Comparison of ENCODE assay signal across 10 cellular contexts in the genomic region with DNA sequence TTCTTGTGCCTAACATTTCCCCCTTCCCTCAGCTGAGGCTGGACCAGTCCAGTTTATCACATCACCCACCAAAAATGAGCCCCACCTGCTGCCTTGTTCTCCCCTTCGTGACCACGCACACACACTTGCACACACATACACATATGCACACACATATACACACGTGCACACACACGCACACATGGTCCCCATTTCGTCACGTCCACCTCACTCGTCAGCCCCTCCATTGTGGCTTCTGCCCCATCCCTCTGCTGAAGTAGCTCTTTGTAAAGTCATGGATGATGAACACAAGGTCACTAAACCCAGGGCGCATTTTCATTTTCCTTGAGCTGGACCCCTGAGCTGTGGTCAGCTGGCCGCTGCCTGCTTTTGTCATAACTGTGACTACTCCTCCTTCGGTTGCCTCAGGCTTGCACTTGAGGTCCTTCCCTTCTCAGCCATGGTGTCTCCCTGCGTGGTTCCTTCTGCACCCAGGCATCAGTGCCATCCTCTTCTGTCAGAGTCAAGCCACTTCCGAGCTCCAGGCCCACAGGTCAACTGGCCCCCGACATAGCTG.
A peak's percentile ranks its signal among the peaks of the same experiment; 100 is the strongest.
DNase-seq lines count a peak whose midpoint lies in the region; ATAC-seq, FAIRE-seq and TF ChIP-seq lines count a peak whose summit lies in the region.
"Had no signal": no experiment of that assay in that cellular context is flagged by ENCODE, and none has a peak within 500 bp of the region (broad histone marks: within the 10 kb centered on the region; RNA-seq: fewer than 3 reads in every experiment).

No MANE protein-coding gene starts in this region.

- H2AFZ ChIP-seq in H1 (ENCODE audit: low read length): no peak overlapping the region

- no peak overlapping the region for H3K4ac ChIP-seq in H1 (replicated peaks; ENCODE audit: insufficient read length, low read depth, low read length)

- peak overlapping the region in 1 of 8 donors; percentile 2 for H3K27ac Mint-ChIP-seq in CD8-positive, alpha-beta memory T cell
- peak overlapping the region in 1 of 2 donors; percentile 6 for H3K27ac Mint-ChIP-seq in effector memory CD8-positive, alpha-beta T cell

- no peak overlapping the region for H3K4me2 ChIP-seq in H1 (ENCODE audit: insufficient read depth in 1 of 2, low read depth in 2 of 2, low read length in 2 of 2)

- H3K4me1 Mint-ChIP-seq in CD8-positive, alpha-beta memory T cell: peaks cover 15 to 18% (median 16%) of the 10 kb centered on the region in 3 donors
- peaks cover 17 to 21% of the 10 kb centered on the region in 2 donors for H3K4me1 Mint-ChIP-seq in effector memory CD8-positive, alpha-beta T cell (ENCODE audit: low read depth in 2 of 2)

- H3K27me3 Mint-ChIP-seq in CD8-positive, alpha-beta memory T cell: peaks cover 11 to 40% of the 10 kb centered on the region in 2 donors
- peaks cover 34 to 39% of the 10 kb centered on the region in 2 donors for H3K27me3 Mint-ChIP-seq in effector memory CD8-positive, alpha-beta T cell

- no peak overlapping the region for H2BK15ac ChIP-seq in H1 (ENCODE audit: low read length)

- DNase-seq in H1 (ENCODE audit: low read depth in 1 of 2, low spot score in 2 of 2) (no peak), SW 1271 (lab: John Stamatoyannopoulos, UW) (no peak), HCEC 1CT (no peak)
- no peak for DNase-seq in CD8-positive, alpha-beta memory T cell
- DNase-seq in effector memory CD8-positive, alpha-beta T cell: no peak
- DNase-seq: DMS53, mammary epithelial cell had no signal

- no peak overlapping the region for H2BK20ac ChIP-seq in H1 (ENCODE audit: low read length)

- no peak overlapping the region for H3K27ac ChIP-seq in H1 (ENCODE audit: low read depth, low read length)
- H3K27ac ChIP-seq in CD8-positive, alpha-beta memory T cell (ENCODE audit: low read depth, low read length): no peak overlapping the region

- no peaks in the 10 kb centered on the region; the same call in 1 of the 2 replicates for H3K23me2 ChIP-seq in H1 (ENCODE audit: low read depth, low read length)

- 91% methylated on average over 13 of the region's 13 CpGs; no CpG with 5 or more reads in 1 of the 2 experiments for WGBS in H1 (ENCODE audit: extremely low coverage in 1 of 2, insufficient coverage in 1 of 2, insufficient read length in 1 of 2, insufficient replicate concordance in 2 of 2, low coverage in 1 of 2, low lambda C conversion rate in 2 of 2, missing lambda C conversion rate in 1 of 2), 2 experiments

- ATAC-seq in GM18502 (IDR thresholded peaks at IDR 0.05; ENCODE audit: poor library complexity, unreplicated experiment): peak; percentile 41
- ATAC-seq in GM21576 (IDR thresholded peaks at IDR 0.05; ENCODE audit: unreplicated experiment): peak; percentile 28
- peak; percentile 34 for ATAC-seq in HG03432 (IDR thresholded peaks at IDR 0.05; ENCODE audit: unreplicated experiment)
- no peak for ATAC-seq in effector memory CD8-positive, alpha-beta T cell (replicated peaks)

- CTCF ChIA-PET in H1 (lab: Charles Lee; ENCODE audit: partially characterized antibody): interaction anchor here (0.7 to 1.3 kb wide), 7 partner anchors 10 to 112 kb away, joined by 3 to 5 read pairs (median 3); no protein-coding TSS in a partner anchor
- CTCF ChIA-PET in CD8-positive, alpha-beta memory T cell (lab: Charles Lee): no interaction called here

- no peaks in the 10 kb centered on the region for H4K20me1 ChIP-seq in H1 (replicated peaks in 1 of 2; ENCODE audit: control insufficient read depth in 1 of 2, insufficient read depth in 2 of 2, low read length in 2 of 2)

- 0 out of 2 replicates have a peak overlapping the region, but pooled peaks have one; percentile 19 for H2BK12ac ChIP-seq in H1 (ENCODE audit: low read depth, low read length)

- peak overlapping the region; percentile 65 for H4K91ac ChIP-seq in H1 (replicated peaks; ENCODE audit: insufficient read length, low read length)

- H4K8ac ChIP-seq in H1 (ENCODE audit: extremely low read depth, insufficient read depth, low read length): no peak overlapping the region; the same call in 1 of the 2 replicates

- no peaks in the 10 kb centered on the region for H3K9me3 Mint-ChIP-seq in CD8-positive, alpha-beta memory T cell
- H3K9me3 Mint-ChIP-seq in effector memory CD8-positive, alpha-beta T cell: no peaks in the 10 kb centered on the region

- peak overlapping the region; percentile 48; the same call in 1 of the 2 replicates for H2AK5ac ChIP-seq in H1 (ENCODE audit: low read depth, low read length)

- POLR2A ChIA-PET in H1 (lab: Charles Lee; ENCODE audit: partially characterized antibody): interaction anchor here (1.0 to 1.5 kb wide), 2 partner anchors 16 to 51 kb away, joined by 3 to 5 read pairs; no protein-coding TSS in a partner anchor
- POLR2A ChIA-PET in CD8-positive, alpha-beta memory T cell (lab: Charles Lee): no interaction called here

- no peak for TF ChIP-seq EP300 in H1 (IDR thresholded peaks at IDR 0.05; ENCODE audit: borderline replicate concordance in 1 of 2, low read depth in 2 of 2, low read length in 2 of 2)

- H3K4me3 Mint-ChIP-seq in CD8-positive, alpha-beta memory T cell: no peak overlapping the region
- H3K4me3 Mint-ChIP-seq in effector memory CD8-positive, alpha-beta T cell: peak overlapping the region in 1 of 2 donors; percentile 4

- H3K14ac ChIP-seq in H1 (ENCODE audit: insufficient read length): no peak overlapping the region

- H3K36me3 Mint-ChIP-seq in CD8-positive, alpha-beta memory T cell: no peaks in the 10 kb centered on the region
- peaks cover 6% of the 10 kb centered on the region for H3K36me3 Mint-ChIP-seq in effector memory CD8-positive, alpha-beta T cell (ENCODE audit: insufficient read depth)

- H3K4me3 ChIP-seq in H1 (ENCODE audit: extremely low read depth in 1 of 4, insufficient read depth in 2 of 4, low read depth in 3 of 4, low read length in 4 of 4): no peak overlapping the region
- H3K4me3 ChIP-seq in CD8-positive, alpha-beta memory T cell (ENCODE audit: low read length): no peak overlapping the region

- no peaks in the 10 kb centered on the region for H3K79me2 ChIP-seq in H1 (ENCODE audit: control insufficient read depth in 1 of 2, insufficient read depth in 2 of 2, low read length in 2 of 2)

- H3K9ac ChIP-seq in H1 (replicated peaks in 1 of 4; ENCODE audit: extremely low read depth in 1 of 4, low read depth in 3 of 4, low read length in 3 of 4): no peak overlapping the region

- no peak overlapping the region for H3K23ac ChIP-seq in H1 (ENCODE audit: insufficient read length)

- no peak for TF ChIP-seq RAD21 in H1 (IDR thresholded peaks at IDR 0.05 in 1 of 2, conservative IDR thresholded peaks at IDR 0.05 in 1 of 2; ENCODE audit: low read depth in 2 of 2, low read length in 2 of 2)

- no peaks in the 10 kb centered on the region for H3K27me3 ChIP-seq in H1 (replicated peaks in 1 of 4; ENCODE audit: control insufficient read depth in 3 of 4, extremely low read depth in 1 of 4, insufficient read depth in 3 of 4, low read length in 3 of 4)
- no peaks in the 10 kb centered on the region for H3K27me3 ChIP-seq in CD8-positive, alpha-beta memory T cell (ENCODE audit: insufficient read depth, low read length, poor library complexity, severe bottlenecking)

- no peak overlapping the region for H2BK120ac ChIP-seq in H1 (replicated peaks; ENCODE audit: low read depth, low read length)

- no peak overlapping the region for H4K5ac ChIP-seq in H1 (ENCODE audit: insufficient read length, low read depth, low read length)

- no peaks in the 10 kb centered on the region for H3K79me1 ChIP-seq in H1 (ENCODE audit: low read depth, low read length)

- no peak for TF ChIP-seq POLR2A in H1 (IDR thresholded peaks at IDR 0.05; ENCODE audit: control extremely low read depth in 1 of 2, low read depth in 2 of 2, low read length in 2 of 2)

- FAIRE-seq in H1 (lab: Jason Lieb, UNC): no peak

- no peaks in the 10 kb centered on the region for H3K36me3 ChIP-seq in H1 (ENCODE audit: control insufficient read depth in 2 of 4, insufficient read depth in 4 of 4, low read length in 3 of 4)
- H3K36me3 ChIP-seq in CD8-positive, alpha-beta memory T cell (ENCODE audit: insufficient read depth, low read length): no peaks in the 10 kb centered on the region

- TF ChIP-seq CTCF in H1 (IDR thresholded peaks at IDR 0.05; ENCODE audit: control extremely low read depth in 1 of 3, insufficient read depth in 1 of 3, low read depth in 1 of 3, low read length in 3 of 3): no peak

- peaks cover 3 to 9% (median 7%) of the 10 kb centered on the region in 4 experiments; a peak in 5 of 7 replicates for H3K4me1 ChIP-seq in H1 (replicated peaks in 1 of 4; ENCODE audit: control insufficient read depth in 3 of 4, insufficient read depth in 4 of 4, low read length in 3 of 4)
- H3K4me1 ChIP-seq in CD8-positive, alpha-beta memory T cell (ENCODE audit: insufficient read depth, low read length): peaks cover 5% of the 10 kb centered on the region

- no peak overlapping the region for H2BK5ac ChIP-seq in H1 (ENCODE audit: low read depth, low read length)

- no peaks in the 10 kb centered on the region for H3K9me3 ChIP-seq in H1 (ENCODE audit: insufficient read depth in 2 of 2, low read depth in 1 of 2, low read length in 1 of 2)
- H3K9me3 ChIP-seq in CD8-positive, alpha-beta memory T cell (ENCODE audit: low read length): no peaks in the 10 kb centered on the region

- no peak overlapping the region for H3K18ac ChIP-seq in H1 (ENCODE audit: extremely low read depth, low read length)

- no peak overlapping the region for H3K56ac ChIP-seq in H1 (replicated peaks; ENCODE audit: insufficient read length, low read depth, low read length)

TF ChIP-seq in H1, 55 proteins besides CTCF, POLR2A, EP300 and RAD21:
- no peak for TF ChIP-seq RBBP5 (IDR thresholded peaks at IDR 0.05; ENCODE audit: borderline replicate concordance, low read depth, low read length)
